ENCODE assay signal across 9 cellular contexts in the genomic region with DNA sequence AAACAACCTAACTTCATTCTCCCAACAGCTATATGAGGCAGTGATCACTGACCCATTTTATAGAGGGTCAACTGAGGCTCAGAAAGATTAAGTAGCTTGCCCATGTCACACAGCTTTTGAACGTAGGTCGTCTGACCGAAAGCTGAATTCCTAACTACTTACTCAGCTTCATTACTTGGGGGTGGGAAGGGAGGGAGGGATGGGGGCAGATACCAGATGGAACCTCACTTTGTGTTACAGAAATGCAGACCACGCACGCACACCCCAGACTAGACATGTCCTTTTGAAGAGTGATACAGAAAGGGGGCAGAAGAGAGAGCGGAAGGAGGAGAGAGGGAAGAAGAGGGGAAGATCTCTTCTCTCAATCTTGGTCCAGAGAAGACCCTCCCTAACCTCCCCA. TPM values are rescaled to one million over a fixed set of nuclear protein-coding genes. Genes with fewer than 3 reads are reported as not detected.
A peak's percentile ranks its signal among the peaks of the same experiment; 100 is the strongest.
DNase-seq lines count a peak whose midpoint lies in the region; TF ChIP-seq lines count a peak whose summit lies in the region.
"Had no signal": no experiment of that assay in that cellular context is flagged by ENCODE, and none has a peak within 500 bp of the region (broad histone marks: within the 10 kb centered on the region; RNA-seq: fewer than 3 reads in every experiment).

No MANE protein-coding gene starts in this region.

- POLR2A ChIA-PET in HEK293T (lab: Yijun Ruan, JAX) = no interaction called here

- H2AFZ ChIP-seq in neuron (ENCODE audit: low read depth, low read length) = no peak overlapping the region

- H3K36me3 Mint-ChIP-seq in endothelial cell (ENCODE audit: low read depth, unreplicated experiment) = peaks cover 7% of the 10 kb centered on the region

- peak overlapping the region; percentile 62 for H3K4me3 Mint-ChIP-seq in endothelial cell (ENCODE audit: unreplicated experiment)

- peaks cover 12% of the 10 kb centered on the region for H3K27me3 Mint-ChIP-seq in endothelial cell (ENCODE audit: unreplicated experiment)

- no peaks in the 10 kb centered on the region for H3K36me3 ChIP-seq in neuron (ENCODE audit: insufficient read depth, low read length)
- H3K36me3 ChIP-seq: heart left ventricle, thyroid gland had no signal

- H3K4me1 ChIP-seq in neuron (ENCODE audit: insufficient read depth, low read length) = peaks cover 55% of the 10 kb centered on the region

- no peaks in the 10 kb centered on the region for H3K9me3 ChIP-seq in neuron (ENCODE audit: low read length)
- H3K9me3 ChIP-seq: heart left ventricle, thyroid gland had no signal

- H3K27me3 ChIP-seq in neuron (ENCODE audit: insufficient read depth, low read length) = peaks cover 12% of the 10 kb centered on the region
- H3K27me3 ChIP-seq: thyroid gland had no signal

- DNase-seq in Daoy (ENCODE audit: low read depth) (peak; percentile 66), NCI-H226 (peak; percentile 38), endothelial cell (ENCODE audit: low spot score) (no peak), HEK293T (ENCODE audit: extremely low spot score) (no peak), NCI-H1417 (lab: John Stamatoyannopoulos, UW) (no peak)
- DNase-seq in central memory CD4-positive, alpha-beta T cell = no peak

- no peaks in the 10 kb centered on the region for H3K9me3 Mint-ChIP-seq in endothelial cell (ENCODE audit: unreplicated experiment)

- CTCF ChIA-PET in HEK293T (lab: Yijun Ruan, JAX) = interaction anchor here (0.7 to 3.5 kb wide), 2 partner anchors 27 to 325 kb away, joined by 3 to 12 read pairs; no protein-coding TSS in a partner anchor

- TF ChIP-seq CTCF in endothelial cell (IDR thresholded peaks at IDR 0.05; ENCODE audit: unreplicated experiment) = no peak

- no peak overlapping the region for H3K27ac Mint-ChIP-seq in endothelial cell (ENCODE audit: unreplicated experiment)

- H3K4me3 ChIP-seq in neuron (ENCODE audit: low read length) = peak overlapping the region; percentile 48

- H3K4me1 Mint-ChIP-seq in endothelial cell (ENCODE audit: unreplicated experiment) = peaks cover 8% of the 10 kb centered on the region

TF ChIP-seq in HEK293T, 16 proteins besides CTCF, POLR2A, EP300 and RAD21:
- TF ChIP-seq FOXK2 (IDR thresholded peaks at IDR 0.05) = no peak
- TF ChIP-seq ELF4 (IDR thresholded peaks at IDR 0.05) = no peak
- no peak for TF ChIP-seq FOXA1 (IDR thresholded peaks at IDR 0.05)
- TF ChIP-seq, protein P1, sequence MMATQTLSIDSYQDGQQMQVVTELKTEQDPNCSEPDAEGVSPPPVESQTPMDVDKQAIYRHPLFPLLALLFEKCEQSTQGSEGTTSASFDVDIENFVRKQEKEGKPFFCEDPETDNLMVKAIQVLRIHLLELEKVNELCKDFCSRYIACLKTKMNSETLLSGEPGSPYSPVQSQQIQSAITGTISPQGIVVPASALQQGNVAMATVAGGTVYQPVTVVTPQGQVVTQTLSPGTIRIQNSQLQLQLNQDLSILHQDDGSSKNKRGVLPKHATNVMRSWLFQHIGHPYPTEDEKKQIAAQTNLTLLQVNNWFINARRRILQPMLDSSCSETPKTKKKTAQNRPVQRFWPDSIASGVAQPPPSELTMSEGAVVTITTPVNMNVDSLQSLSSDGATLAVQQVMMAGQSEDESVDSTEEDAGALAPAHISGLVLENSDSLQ (IDR thresholded peaks at IDR 0.05) = no peak
- TF ChIP-seq L3MBTL2 (conservative IDR thresholded peaks at IDR 0.05) = no peak
- no peak for TF ChIP-seq ZNF384 (IDR thresholded peaks at IDR 0.05)
- TF ChIP-seq ARNT (IDR thresholded peaks at IDR 0.05) = no peak
- TF ChIP-seq TARDBP (IDR thresholded peaks at IDR 0.05) = no peak

RNA-seq across cellular contexts. Expression of gene ADGRB2, which starts 2.3 kb away (rescaled TPM):
- 4.7 and 9.4 TPM in 2 replicates for total RNA-seq in Daoy (2014; rRNA removed; shearing (Covaris generic))
- 0.44 TPM for total RNA-seq in endothelial cell (ENCODE audit: unreplicated experiment)

RNA-seq across cellular contexts. Expression of gene SPOCD1, which starts 53.9 kb away (rescaled TPM):
- 86.6 and 92.7 TPM in 2 replicates for total RNA-seq in Daoy (2014; rRNA removed; shearing (Covaris generic))
- 1.5 TPM for total RNA-seq in endothelial cell (ENCODE audit: unreplicated experiment)

RNA-seq across cellular contexts. Expression of gene COL16A1, which starts 58.1 kb away (rescaled TPM):
- total RNA-seq in Daoy (2014; rRNA removed; shearing (Covaris generic)) = 28.7 and 38.2 TPM in 2 replicates
- total RNA-seq in endothelial cell (ENCODE audit: unreplicated experiment) = 5.3 TPM

Comparison
In these comparisons a context has a peak if more than half of its experiments do, and no peak if none do; other contexts are left out.
1. DNase-seq: peak in Daoy (single experiment) and NCI-H226 (single experiment); none in endothelial cell (single experiment), HEK293T (single experiment), NCI-H1417 (0 of 3) and central memory CD4-positive, alpha-beta T cell (single experiment).
2. RNA of gene SPOCD1, which starts 53.9 kb away (total RNA-seq): 86.6 to 92.7 TPM in Daoy; 1.5 TPM in endothelial cell (single experiment); every median in the first group is over 10 times any median in the second.